Comparison of ENCODE assay signal across 1 cellular context in genomic region chr6:37580164-37580955, GRCh38.
TF ChIP-seq lines count a peak whose summit lies in the region.

No MANE protein-coding gene starts in this region.

TF ChIP-seq in K562, 482 proteins besides CTCF, POLR2A, EP300 and RAD21 (continued from another document):
- TF ChIP-seq USF1 (CRISPR knock-in tag; IDR thresholded peaks at IDR 0.05) (no peak), HEY1 (CRISPR knock-in tag; IDR thresholded peaks at IDR 0.05; ENCODE audit: borderline replicate concordance) (no peak), MXD1 (CRISPR knock-in tag; IDR thresholded peaks at IDR 0.05; ENCODE audit: borderline replicate concordance, poor library complexity, severe bottlenecking) (no peak), EHMT2 (IDR thresholded peaks at IDR 0.05) (no peak), E2F1 (CRISPR knock-in tag; IDR thresholded peaks at IDR 0.05) (no peak), L3MBTL2 (IDR thresholded peaks at IDR 0.05) (peak; percentile 52; the same call in 1 of the 2 replicates), ZKSCAN1 (IDR thresholded peaks at IDR 0.05; ENCODE audit: low read depth, low read length) (no peak), HINFP (tag; conservative IDR thresholded peaks at IDR 0.05; ENCODE audit: low read depth) (no peak), ZBTB34 (CRISPR knock-in tag; IDR thresholded peaks at IDR 0.05) (no peak), VEZF1 (CRISPR knock-in tag; IDR thresholded peaks at IDR 0.05) (no peak), CGGBP1 (CRISPR knock-in tag; IDR thresholded peaks at IDR 0.05) (no peak), MED1 (CRISPR knock-in tag; IDR thresholded peaks at IDR 0.05; ENCODE audit: borderline replicate concordance) (no peak), ZNF165 (CRISPR knock-in tag; IDR thresholded peaks at IDR 0.05; ENCODE audit: borderline replicate concordance) (no peak), CHCHD3 (CRISPR knock-in tag; IDR thresholded peaks at IDR 0.05) (no peak), ZBTB26 (CRISPR knock-in tag; IDR thresholded peaks at IDR 0.05) (no peak), RBM25 (IDR thresholded peaks at IDR 0.05; ENCODE audit: low read depth, low read length, severe bottlenecking) (peak; percentile 47), MCM7 (IDR thresholded peaks at IDR 0.05) (no peak), E2F3 (CRISPR knock-in tag; IDR thresholded peaks at IDR 0.05) (no peak), MYNN (IDR thresholded peaks at IDR 0.05) (no peak), MYNN (CRISPR knock-in tag; IDR thresholded peaks at IDR 0.05) (no peak), NRF1 (conservative IDR thresholded peaks at IDR 0.05 in 1 of 2, IDR thresholded peaks at IDR 0.05 in 1 of 2) (no peak; a peak in 1 of 4 replicates), NFYB (IDR thresholded peaks at IDR 0.05; ENCODE audit: extremely low read depth, insufficient read length) (no peak), HLTF (IDR thresholded peaks at IDR 0.05) (peak; percentile 82; the same call in 1 of the 2 replicates), MTA1 (IDR thresholded peaks at IDR 0.05; ENCODE audit: borderline replicate concordance) (no peak), HOMEZ (CRISPR knock-in tag; IDR thresholded peaks at IDR 0.05) (no peak), ZNF785 (CRISPR knock-in tag; IDR thresholded peaks at IDR 0.05) (no peak), CREB3 (tag; conservative IDR thresholded peaks at IDR 0.05; ENCODE audit: low read depth) (no peak), MEIS2 (IDR thresholded peaks at IDR 0.05; ENCODE audit: partially characterized antibody) (peak; percentile 19), MLLT1 (IDR thresholded peaks at IDR 0.05) (no peak), NUFIP1 (IDR thresholded peaks at IDR 0.05; ENCODE audit: partially characterized antibody) (no peak), RFX5 (IDR thresholded peaks at IDR 0.05; ENCODE audit: low read depth, low read length) (no peak), USF2 (CRISPR knock-in tag; IDR thresholded peaks at IDR 0.05) (peak; percentile 29), MNT (conservative IDR thresholded peaks at IDR 0.05) (peak in 1 of 2 experiments; percentile 50; a peak in 1 of 4 replicates), TEAD4 (IDR thresholded peaks at IDR 0.05; ENCODE audit: low read length) (no peak), TEAD4 (CRISPR knock-in tag; IDR thresholded peaks at IDR 0.05; ENCODE audit: borderline replicate concordance) (no peak), TAL1 (IDR thresholded peaks at IDR 0.05) (no peak), NR2C2 (CRISPR knock-in tag; IDR thresholded peaks at IDR 0.05) (no peak), NR2C2 (tag; IDR thresholded peaks at IDR 0.05) (no peak), TGIF2 (CRISPR knock-in tag; IDR thresholded peaks at IDR 0.05) (no peak), ZNF507 (tag; conservative IDR thresholded peaks at IDR 0.05) (no peak), RFX7 (CRISPR knock-in tag; IDR thresholded peaks at IDR 0.05) (no peak), NR3C1 (CRISPR knock-in tag; IDR thresholded peaks at IDR 0.05) (no peak), BRF1 (IDR thresholded peaks at IDR 0.05; ENCODE audit: borderline replicate concordance, extremely low read depth, insufficient read length) (no peak), SETDB1 (IDR thresholded peaks at IDR 0.05; ENCODE audit: low read length) (no peak), ETS2 (tag; IDR thresholded peaks at IDR 0.05; ENCODE audit: borderline replicate concordance, poor library complexity, severe bottlenecking) (no peak), MAFF (IDR thresholded peaks at IDR 0.05; ENCODE audit: low read length) (no peak), MAX (CRISPR knock-in tag; IDR thresholded peaks at IDR 0.05) (peak; percentile 21; the same call in 1 of the 2 replicates), TRIM24 (IDR thresholded peaks at IDR 0.05) (no peak)
